Comparison of ENCODE assay signal across 1 cellular context in the genomic region with DNA sequence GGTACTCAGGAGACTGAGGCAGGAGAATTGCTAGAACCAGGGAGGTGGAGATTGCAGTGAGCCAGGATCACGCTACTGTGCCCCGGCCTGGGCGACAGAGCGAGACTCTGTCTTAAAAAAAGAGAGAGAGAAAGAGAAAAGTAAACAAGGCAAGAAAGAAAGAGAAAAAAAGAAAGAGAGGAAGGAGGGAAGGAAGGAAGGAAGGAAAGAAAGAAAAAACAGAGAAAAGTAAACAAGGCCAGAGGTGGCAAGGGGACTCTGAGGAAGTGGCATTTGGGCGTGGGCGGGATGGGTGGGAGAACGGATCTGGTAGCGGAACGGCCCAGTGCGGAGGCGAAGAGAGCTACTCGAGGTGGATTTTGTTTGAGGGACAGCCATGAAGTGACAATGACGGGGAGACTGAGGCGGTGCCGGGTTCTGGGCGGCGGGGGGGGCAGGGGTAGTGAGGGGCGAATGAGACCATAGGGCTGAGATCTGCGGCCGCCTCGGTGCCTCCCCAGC.
TF ChIP-seq lines count a peak whose summit lies in the region.

No MANE protein-coding gene starts in this region.

TF ChIP-seq in HepG2, 621 proteins besides CTCF, POLR2A, EP300 and RAD21:
- TF ChIP-seq ZNF121 (CRISPR knock-in tag; IDR thresholded peaks at IDR 0.05) (0 out of 2 replicates have a peak, but pooled peaks have one; percentile 19), ARNTL (CRISPR knock-in tag; IDR thresholded peaks at IDR 0.05) (no peak), ZNF891 (CRISPR knock-in tag; IDR thresholded peaks at IDR 0.05) (no peak), SP2 (CRISPR knock-in tag; IDR thresholded peaks at IDR 0.05) (peak; percentile 35; the same call in 1 of the 2 replicates), PCBP2 (optimal IDR thresholded peaks at IDR 0.05; ENCODE audit: low read depth, low read length, poor library complexity, severe bottlenecking) (no peak)
- TF ChIP-seq, protein P1, sequence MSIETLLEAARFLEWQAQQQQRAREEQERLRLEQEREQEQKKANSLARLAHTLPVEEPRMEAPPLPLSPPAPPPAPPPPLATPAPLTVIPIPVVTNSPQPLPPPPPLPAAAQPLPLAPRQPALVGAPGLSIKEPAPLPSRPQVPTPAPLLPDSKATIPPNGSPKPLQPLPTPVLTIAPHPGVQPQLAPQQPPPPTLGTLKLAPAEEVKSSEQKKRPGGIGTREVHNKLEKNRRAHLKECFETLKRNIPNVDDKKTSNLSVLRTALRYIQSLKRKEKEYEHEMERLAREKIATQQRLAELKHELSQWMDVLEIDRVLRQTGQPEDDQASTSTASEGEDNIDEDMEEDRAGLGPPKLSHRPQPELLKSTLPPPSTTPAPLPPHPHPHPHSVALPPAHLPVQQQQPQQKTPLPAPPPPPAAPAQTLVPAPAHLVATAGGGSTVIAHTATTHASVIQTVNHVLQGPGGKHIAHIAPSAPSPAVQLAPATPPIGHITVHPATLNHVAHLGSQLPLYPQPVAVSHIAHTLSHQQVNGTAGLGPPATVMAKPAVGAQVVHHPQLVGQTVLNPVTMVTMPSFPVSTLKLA (IDR thresholded peaks at IDR 0.05) = no peak
- TF ChIP-seq, protein P2, sequence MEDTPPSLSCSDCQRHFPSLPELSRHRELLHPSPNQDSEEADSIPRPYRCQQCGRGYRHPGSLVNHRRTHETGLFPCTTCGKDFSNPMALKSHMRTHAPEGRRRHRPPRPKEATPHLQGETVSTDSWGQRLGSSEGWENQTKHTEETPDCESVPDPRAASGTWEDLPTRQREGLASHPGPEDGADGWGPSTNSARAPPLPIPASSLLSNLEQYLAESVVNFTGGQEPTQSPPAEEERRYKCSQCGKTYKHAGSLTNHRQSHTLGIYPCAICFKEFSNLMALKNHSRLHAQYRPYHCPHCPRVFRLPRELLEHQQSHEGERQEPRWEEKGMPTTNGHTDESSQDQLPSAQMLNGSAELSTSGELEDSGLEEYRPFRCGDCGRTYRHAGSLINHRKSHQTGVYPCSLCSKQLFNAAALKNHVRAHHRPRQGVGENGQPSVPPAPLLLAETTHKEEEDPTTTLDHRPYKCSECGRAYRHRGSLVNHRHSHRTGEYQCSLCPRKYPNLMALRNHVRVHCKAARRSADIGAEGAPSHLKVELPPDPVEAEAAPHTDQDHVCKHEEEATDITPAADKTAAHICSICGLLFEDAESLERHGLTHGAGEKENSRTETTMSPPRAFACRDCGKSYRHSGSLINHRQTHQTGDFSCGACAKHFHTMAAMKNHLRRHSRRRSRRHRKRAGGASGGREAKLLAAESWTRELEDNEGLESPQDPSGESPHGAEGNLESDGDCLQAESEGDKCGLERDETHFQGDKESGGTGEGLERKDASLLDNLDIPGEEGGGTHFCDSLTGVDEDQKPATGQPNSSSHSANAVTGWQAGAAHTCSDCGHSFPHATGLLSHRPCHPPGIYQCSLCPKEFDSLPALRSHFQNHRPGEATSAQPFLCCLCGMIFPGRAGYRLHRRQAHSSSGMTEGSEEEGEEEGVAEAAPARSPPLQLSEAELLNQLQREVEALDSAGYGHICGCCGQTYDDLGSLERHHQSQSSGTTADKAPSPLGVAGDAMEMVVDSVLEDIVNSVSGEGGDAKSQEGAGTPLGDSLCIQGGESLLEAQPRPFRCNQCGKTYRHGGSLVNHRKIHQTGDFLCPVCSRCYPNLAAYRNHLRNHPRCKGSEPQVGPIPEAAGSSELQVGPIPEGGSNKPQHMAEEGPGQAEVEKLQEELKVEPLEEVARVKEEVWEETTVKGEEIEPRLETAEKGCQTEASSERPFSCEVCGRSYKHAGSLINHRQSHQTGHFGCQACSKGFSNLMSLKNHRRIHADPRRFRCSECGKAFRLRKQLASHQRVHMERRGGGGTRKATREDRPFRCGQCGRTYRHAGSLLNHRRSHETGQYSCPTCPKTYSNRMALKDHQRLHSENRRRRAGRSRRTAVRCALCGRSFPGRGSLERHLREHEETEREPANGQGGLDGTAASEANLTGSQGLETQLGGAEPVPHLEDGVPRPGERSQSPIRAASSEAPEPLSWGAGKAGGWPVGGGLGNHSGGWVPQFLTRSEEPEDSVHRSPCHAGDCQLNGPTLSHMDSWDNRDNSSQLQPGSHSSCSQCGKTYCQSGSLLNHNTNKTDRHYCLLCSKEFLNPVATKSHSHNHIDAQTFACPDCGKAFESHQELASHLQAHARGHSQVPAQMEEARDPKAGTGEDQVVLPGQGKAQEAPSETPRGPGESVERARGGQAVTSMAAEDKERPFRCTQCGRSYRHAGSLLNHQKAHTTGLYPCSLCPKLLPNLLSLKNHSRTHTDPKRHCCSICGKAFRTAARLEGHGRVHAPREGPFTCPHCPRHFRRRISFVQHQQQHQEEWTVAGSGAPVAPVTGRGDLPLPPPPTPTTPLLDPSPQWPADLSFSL (CRISPR knock-in tag; IDR thresholded peaks at IDR 0.05) = no peak
